ENCODE assay signal across 8 cellular contexts in the genomic region with DNA sequence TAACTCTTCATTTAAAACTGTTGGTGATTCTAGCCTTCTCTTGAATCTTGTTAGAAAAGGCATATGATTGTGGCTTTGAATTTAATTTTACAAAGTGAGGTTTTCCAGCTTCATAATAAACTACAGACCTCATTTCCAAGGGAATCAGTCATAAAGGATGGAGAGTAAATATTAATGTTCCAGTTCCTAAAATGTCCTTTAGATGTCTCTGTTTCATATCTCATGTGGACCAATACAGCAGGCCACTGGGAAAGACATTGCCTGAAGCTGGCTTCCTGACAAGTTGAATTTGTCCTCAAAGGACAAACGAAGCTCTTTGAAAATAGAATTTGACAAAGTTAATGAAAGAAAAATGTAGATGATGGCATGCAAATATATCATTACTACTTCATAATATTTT.
A peak's percentile ranks its signal among the peaks of the same experiment; 100 is the strongest.
DNase-seq lines count a peak whose midpoint lies in the region; FAIRE-seq and TF ChIP-seq lines count a peak whose summit lies in the region.

No MANE protein-coding gene starts in this region.

- no peaks in the 10 kb centered on the region for H3K36me3 ChIP-seq in sigmoid colon

- intact Hi-C loops in sigmoid colon (cut with DNase I) = loop anchor here (5.0 to 10.0 kb wide), 2 partner anchors 366 to 749 kb away; no protein-coding TSS in a partner anchor

- H3K4me1 ChIP-seq in sigmoid colon = peaks cover 0 to 43% (median 27%) of the 10 kb centered on the region in 4 donors

- H3K4me3 ChIP-seq in foreskin fibroblast (ENCODE audit: low read depth in 1 of 2, low read length in 2 of 2) = no peak overlapping the region
- H3K4me3 ChIP-seq in sigmoid colon = no peak overlapping the region

- no peaks in the 10 kb centered on the region for H3K9me3 ChIP-seq in sigmoid colon

- H3K27me3 ChIP-seq in sigmoid colon = no peaks in the 10 kb centered on the region

- TF ChIP-seq CTCF in GM12872 (IDR thresholded peaks at IDR 0.05; ENCODE audit: insufficient read depth, low read depth, low read length) (peak; percentile 20; the same call in 1 of the 3 replicates), foreskin fibroblast (IDR thresholded peaks at IDR 0.05; ENCODE audit: low read depth, low read length) (peak; percentile 45), sigmoid colon (IDR thresholded peaks at IDR 0.05) (peak in 3 of 4 experiments; percentile 51 to 65 (median 53))

- 1 to 10% methylated on average over 1 of the region's 1 CpG for WGBS in sigmoid colon, 2 donors

- peak overlapping the region in 1 of 4 donors; percentile 22 for H3K27ac ChIP-seq in sigmoid colon

- DNase-seq in HTR-8/SVneo (ENCODE audit: insufficient read length, low spot score) = peak; percentile 56
- DNase-seq in SK-N-DZ (ENCODE audit: low spot score) = peak; percentile 61
- DNase-seq in foreskin fibroblast = peak; percentile 48 to 81
- DNase-seq in sigmoid colon = no peak
- DNase-seq in activated CD4-positive, alpha-beta T cell treated with anti-CD3 and anti-CD28 coated beads for 4 hours = no peak
- DNase-seq in KG1 (lab: John Stamatoyannopoulos, UW) = no peak
- DNase-seq in NCI-H226 = no peak

- TF ChIP-seq EP300 in sigmoid colon (IDR thresholded peaks at IDR 0.05) = peak in 1 of 4 donors; percentile 12

- no peak for FAIRE-seq in HTR-8/SVneo (lab: Jason Lieb, UNC)

- TF ChIP-seq POLR2A in sigmoid colon (IDR thresholded peaks at IDR 0.05) = no peak

Comparison
In these comparisons a context has a peak if more than half of its experiments do, and no peak if none do; other contexts are left out.
1. DNase-seq: peak in HTR-8/SVneo (single experiment), SK-N-DZ (single experiment) and foreskin fibroblast (2 of 2); none in sigmoid colon (single experiment), activated CD4-positive, alpha-beta T cell treated with anti-CD3 and anti-CD28 coated beads for 4 hours (0 of 2), KG1 (single experiment) and NCI-H226 (single experiment).
2. Peak in every context shown above with its lines, with median percentiles within 50 percentile points of each other: CTCF ChIP-seq.